21 cellular contexts compared by ENCODE assay signal in the genomic region with DNA sequence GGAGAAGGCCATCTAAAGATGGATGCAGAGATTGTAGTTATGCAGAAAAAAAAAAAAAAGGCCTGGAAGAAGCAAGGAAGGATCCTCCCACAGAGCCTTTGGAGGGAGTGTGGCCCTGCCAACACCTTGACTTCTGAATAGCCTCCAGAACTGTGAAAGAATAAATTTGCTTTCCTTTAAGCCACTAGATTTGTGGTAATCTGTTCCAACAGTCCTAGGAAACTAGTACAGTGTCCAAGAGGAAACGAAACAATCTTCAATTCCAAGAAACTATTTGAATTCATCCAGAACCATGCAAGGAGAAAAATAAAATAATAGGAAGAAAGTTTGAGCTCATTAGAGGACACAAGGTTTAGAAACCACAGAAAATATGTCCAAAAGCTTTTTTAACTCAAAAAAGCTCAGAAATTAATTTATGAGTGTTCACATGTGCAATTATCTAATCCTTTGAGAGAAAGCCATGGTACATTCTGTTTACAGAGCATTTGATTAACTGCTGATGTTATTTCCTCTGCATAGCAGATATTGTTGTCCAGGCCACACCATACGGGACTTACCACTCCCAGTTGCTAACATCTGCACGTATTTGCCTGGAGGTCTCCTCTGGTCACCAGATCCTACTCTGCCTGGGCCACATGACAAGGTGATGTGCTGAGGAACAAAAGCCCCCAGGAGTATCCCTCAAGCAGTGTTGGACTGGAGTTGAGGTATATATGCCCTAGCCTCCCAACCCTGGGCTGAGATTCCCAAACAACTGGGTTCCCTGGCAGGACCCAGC. TPM values are rescaled to one million over a fixed set of nuclear protein-coding genes. Genes with fewer than 3 reads are reported as not detected.
DNase-seq lines count a peak whose midpoint lies in the region; ATAC-seq and TF ChIP-seq lines count a peak whose summit lies in the region.
"Had no signal": no experiment of that assay in that cellular context is flagged by ENCODE, and none has a peak within 500 bp of the region (broad histone marks: within the 10 kb centered on the region; RNA-seq: fewer than 3 reads in every experiment).

No MANE protein-coding gene starts in this region.

- 41 to 46% methylated on average over 3 of the region's 3 CpGs for WGBS in esophagus squamous epithelium, 2 donors
- WGBS in testis, 2 donors = 49 to 53% methylated on average over 3 of the region's 3 CpGs

- ATAC-seq in left lung = peak; percentile 51
- ATAC-seq in GM18517 (IDR thresholded peaks at IDR 0.05; ENCODE audit: unreplicated experiment) = no peak
- ATAC-seq in HG03280 (IDR thresholded peaks at IDR 0.05; ENCODE audit: unreplicated experiment) = no peak
- ATAC-seq: A549 had no signal

- peak overlapping the region in 3 of 4 donors; percentile 42 to 80 (median 64) for H3K27ac ChIP-seq in esophagus squamous epithelium
- peak overlapping the region in 1 of 2 donors; percentile 56 for H3K27ac ChIP-seq in left lung
- peak overlapping the region; percentile 34 to 59 for H3K27ac ChIP-seq in testis
- H3K27ac ChIP-seq: BLaER1 had no signal

- TF ChIP-seq POLR2A in esophagus squamous epithelium (IDR thresholded peaks at IDR 0.05) (no peak), testis (IDR thresholded peaks at IDR 0.05) (no peak)

- intact Hi-C loops in esophagus squamous epithelium (cut with DNase I) = no loop called here
- intact Hi-C loops in left lung (cut with DNase I) = no loop called here
- intact Hi-C loops in testis (cut with DNase I; ENCODE audit: low total_unique reads) = no loop called here

- TF ChIP-seq CTCF in AG10803 (conservative IDR thresholded peaks at IDR 0.05; ENCODE audit: low read length) (no peak), esophagus squamous epithelium (IDR thresholded peaks at IDR 0.05) (no peak), left lung (IDR thresholded peaks at IDR 0.05) (no peak), testis (IDR thresholded peaks at IDR 0.05) (no peak)

- H3K9me3 ChIP-seq in esophagus squamous epithelium (no peaks in the 10 kb centered on the region), left lung (no peaks in the 10 kb centered on the region), testis (no peaks in the 10 kb centered on the region)

- H3K27me3 ChIP-seq in esophagus squamous epithelium (peaks cover 0 to 32% (median 0%) of the 10 kb centered on the region in 4 donors), left lung (peaks cover 0 to 7% of the 10 kb centered on the region in 2 donors), testis (no peaks in the 10 kb centered on the region)
- H3K27me3 ChIP-seq: BLaER1 had no signal

- no peak overlapping the region for H3K4me3 ChIP-seq in AG10803 (ENCODE audit: low read length)
- H3K4me3 ChIP-seq in esophagus squamous epithelium = no peak overlapping the region
- no peak overlapping the region for H3K4me3 ChIP-seq in left lung
- no peak overlapping the region for H3K4me3 ChIP-seq in testis
- H3K4me3 ChIP-seq: A549, BLaER1 had no signal

- no peaks in the 10 kb centered on the region for H3K36me3 ChIP-seq in esophagus squamous epithelium
- H3K36me3 ChIP-seq in left lung = no peaks in the 10 kb centered on the region
- H3K36me3 ChIP-seq in testis (ENCODE audit: low read depth, missing control alignments) = no peaks in the 10 kb centered on the region
- H3K36me3 ChIP-seq: BLaER1 had no signal

- H3K4me1 ChIP-seq in esophagus squamous epithelium = peaks cover 0 to 7% (median 0%) of the 10 kb centered on the region in 3 donors
- H3K4me1 ChIP-seq in left lung = no peaks in the 10 kb centered on the region
- no peaks in the 10 kb centered on the region for H3K4me1 ChIP-seq in testis
- H3K4me1 ChIP-seq: BLaER1 had no signal

- peak; percentile 26 for DNase-seq in AG10803 (ENCODE audit: low read depth)
- no peak for DNase-seq in esophagus squamous epithelium (lab: John Stamatoyannopoulos, UW)
- no peak for DNase-seq in left lung
- peak; percentile 72 for DNase-seq in testis
- no peak for DNase-seq in GDM1 (lab: John Stamatoyannopoulos, UW)
- DNase-seq: CD4-positive, alpha-beta memory T cell; DMS153; KG1; NCI-H1105 treated with DMSO at 0.1 percent for 48 hours; NCI-H1694; NCI-H2081 treated with DMSO at 0.1 percent for 48 hours; NCI-H774; OCI-M1 had no signal

RNA-seq across cellular contexts. Expression of a gene that starts 30.0 kb away (rescaled TPM):
- under 1 TPM in 1 of 4 donors, not detected in 3; 0.95 TPM for total RNA-seq in esophagus squamous epithelium
- 1 to 10 TPM; 1.3 to 2.7 TPM for total RNA-seq in left lung
- 1 to 10 TPM; 1.7 to 2.7 TPM for total RNA-seq in testis
- polyA plus RNA-seq in testis (ENCODE audit: insufficient read depth, low read depth, low replicate concordance) = 15.8 TPM
- total RNA-seq: CD4-positive, alpha-beta memory T cell; Daoy; H4; NCI-H460; RPMI7951 had no signal
- polyA plus RNA-seq: A549; CD4-positive, alpha-beta memory T cell had no signal

Comparison
In these comparisons a context has a peak if more than half of its experiments do, and no peak if none do; other contexts are left out.
1. DNase-seq: peak in AG10803 (single experiment) and testis (single experiment); none in esophagus squamous epithelium (single experiment), left lung (0 of 2) and GDM1 (single experiment).